ENCODE assay signal across 33 cellular contexts in the genomic region with DNA sequence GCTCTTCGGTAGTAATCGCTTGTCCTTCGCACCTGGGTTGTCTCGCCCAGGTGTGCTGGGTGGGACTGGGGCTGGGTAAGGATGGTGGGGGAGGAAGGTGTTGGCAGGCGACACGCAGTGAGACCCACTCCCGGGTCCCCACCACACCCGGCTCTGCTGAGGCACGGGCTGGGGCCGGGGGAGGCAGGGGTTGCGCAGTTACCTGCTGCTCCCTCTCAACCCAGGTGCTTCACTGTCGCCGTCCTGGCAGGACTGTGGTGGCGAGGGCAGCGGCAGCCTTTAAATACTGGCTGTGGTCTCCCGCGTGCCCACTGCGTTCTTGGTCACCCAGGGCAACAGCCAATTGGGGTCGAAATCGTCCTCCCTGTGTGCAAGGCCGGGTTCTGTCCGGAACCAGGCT. TPM values are rescaled to one million over a fixed set of nuclear protein-coding genes. Genes with fewer than 3 reads are reported as not detected.
"Had no signal": no experiment of that assay in that cellular context is flagged by ENCODE, and none has a peak within 500 bp of the region (broad histone marks: within the 10 kb centered on the region; RNA-seq: fewer than 3 reads in every experiment).

A gene with protein sequence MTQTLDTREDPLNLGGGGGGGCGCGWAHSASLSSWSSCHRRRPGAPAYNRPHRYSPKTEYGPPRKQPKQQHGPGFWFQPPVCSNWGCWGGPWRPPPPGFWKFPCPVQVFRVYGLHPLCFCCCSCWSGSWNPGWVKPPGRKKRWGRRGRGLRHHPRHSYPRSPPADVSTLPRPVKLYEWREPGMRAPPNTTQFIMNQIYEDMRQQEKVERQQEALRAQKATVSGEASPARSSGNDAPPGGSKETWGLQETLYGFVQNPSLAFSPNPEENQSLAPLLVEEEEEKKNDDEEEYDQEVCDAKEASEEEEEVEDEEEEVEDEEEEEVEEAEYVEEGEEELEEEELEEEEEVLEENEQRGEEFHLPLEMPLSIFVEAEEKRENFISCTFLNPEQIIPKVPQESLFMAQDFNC (minus strand): TSS at position 256 of the 400 bp plus-strand sequence. CDS start 434 bp downstream, outside the sequence.

- H3K4me3 ChIP-seq: adrenal gland, ascending aorta, cardiac muscle cell, coronary artery, dorsolateral prefrontal cortex, gastrocnemius medialis, pancreas, prostate gland, smooth muscle cell, tibial artery had no signal

- H3K4me1 Mint-ChIP-seq: activated CD4-positive, alpha-beta T cell treated with anti-CD3 and anti-CD28 coated beads for 36 hours; activated naive CD8-positive, alpha-beta T cell treated with anti-CD3 and anti-CD28 coated beads for 36 hours had no signal

- H3K4me2 ChIP-seq: smooth muscle cell had no signal

- H3K27me3 ChIP-seq: adrenal gland, ascending aorta, cardiac muscle cell, dorsolateral prefrontal cortex, gastrocnemius medialis, pancreas, tibial artery had no signal

- DNase-seq: activated CD4-positive, alpha-beta T cell treated with anti-CD3 and anti-CD28 coated beads for 36 hours; activated CD4-positive, CD25-positive, alpha-beta regulatory T cell; activated CD8-positive, alpha-beta T cell treated with anti-CD3 and anti-CD28 coated beads, Interleukin-2, amount 10 ng/mL, durations not matched to agents 7 days and 5 days; activated effector memory CD4-positive, alpha-beta T cell treated with Interleukin-2 at 50 U/mL for 16 hours; activated naive CD4-positive, alpha-beta T cell treated with Interleukin-2 at 50 U/mL for 16 hours; activated naive CD8-positive, alpha-beta T cell treated with anti-CD3 and anti-CD28 coated beads for 36 hours; activated T-cell treated with anti-CD3 and anti-CD28 coated beads for 4 hours; activated T-cell treated with anti-CD3 and anti-CD28 coated beads, Interleukin-2, amount 50 U/mL, for 72 hours; adrenal gland; cerebellar nuclear complex; dorsolateral prefrontal cortex; effector memory CD4-positive, alpha-beta T cell; erythroblast; gastrocnemius medialis; glutamatergic neuron; left cardiac atrium; left ventricle myocardium superior; mammary epithelial cell; retina; stimulated activated CD4-positive, alpha-beta T cell treated with anti-CD3 and anti-CD28 coated beads, Interleukin-15, amount 100 ng/mL, for 24 hours; stimulated activated CD4-positive, alpha-beta T cell treated with anti-CD3 and anti-CD28 coated beads, Interleukin-2, amount 100 ng/mL, for 24 hours; tibial artery had no signal

- H3K36me3 Mint-ChIP-seq: activated naive CD8-positive, alpha-beta T cell treated with anti-CD3 and anti-CD28 coated beads for 36 hours; brain had no signal

- H3K9me3 Mint-ChIP-seq: activated naive CD8-positive, alpha-beta T cell treated with anti-CD3 and anti-CD28 coated beads for 36 hours; activated T-cell treated with anti-CD3 and anti-CD28 coated beads, Interleukin-2, amount 50 U/mL, for 72 hours; nephron; stimulated activated naive CD8-positive, alpha-beta T cell treated with anti-CD3 and anti-CD28 coated beads, Interleukin-15, Interleukin-2, amounts not matched to agents 100 ng/mL and 50 ng/mL, for 24 hours had no signal

- H3K27ac Mint-ChIP-seq: activated CD4-positive, alpha-beta T cell treated with anti-CD3 and anti-CD28 coated beads for 36 hours; activated CD8-positive, alpha-beta T cell treated with anti-CD3 and anti-CD28 coated beads, Interleukin-2, amount 10 ng/mL, durations not matched to agents 7 days and 5 days; activated naive CD8-positive, alpha-beta T cell treated with anti-CD3 and anti-CD28 coated beads for 36 hours; activated T-cell treated with anti-CD3 and anti-CD28 coated beads, Interleukin-2, amount 50 U/mL, for 72 hours; brain; nephron; stimulated activated naive CD8-positive, alpha-beta T cell treated with anti-CD3 and anti-CD28 coated beads, Interleukin-15, Interleukin-2, amounts not matched to agents 100 ng/mL and 50 ng/mL, for 24 hours had no signal

- H3K4me3 Mint-ChIP-seq: activated CD4-positive, alpha-beta T cell treated with anti-CD3 and anti-CD28 coated beads for 36 hours; activated CD8-positive, alpha-beta T cell treated with anti-CD3 and anti-CD28 coated beads, Interleukin-2, amount 10 ng/mL, durations not matched to agents 7 days and 5 days; activated naive CD8-positive, alpha-beta T cell treated with anti-CD3 and anti-CD28 coated beads for 36 hours; activated T-cell treated with anti-CD3 and anti-CD28 coated beads, Interleukin-2, amount 50 U/mL, for 72 hours; brain; nephron; stimulated activated naive CD8-positive, alpha-beta T cell treated with anti-CD3 and anti-CD28 coated beads, Interleukin-15, Interleukin-2, amounts not matched to agents 100 ng/mL and 50 ng/mL, for 24 hours had no signal

- H3K4me1 ChIP-seq: adrenal gland, ascending aorta, gastrocnemius medialis, pancreas, prostate gland, tibial artery had no signal

- H3K9me3 ChIP-seq: adrenal gland, ascending aorta, gastrocnemius medialis, pancreas, prostate gland, tibial artery had no signal

- ATAC-seq: activated CD4-positive, alpha-beta T cell treated with anti-CD3 and anti-CD28 coated beads for 36 hours; activated CD8-positive, alpha-beta T cell treated with anti-CD3 and anti-CD28 coated beads, Interleukin-2, amount 10 ng/mL, durations not matched to agents 7 days and 5 days; activated T-cell treated with anti-CD3 and anti-CD28 coated beads, Interleukin-2, amount 50 U/mL, for 72 hours; gastrocnemius medialis; left cardiac atrium; left ventricle myocardium superior; pancreas had no signal

- H3K27ac ChIP-seq: adrenal gland, ascending aorta, cardiac muscle cell, coronary artery, dorsolateral prefrontal cortex, gastrocnemius medialis, pancreas, prostate gland, tibial artery had no signal

- H3K36me3 ChIP-seq: adrenal gland, ascending aorta, cardiac muscle cell, gastrocnemius medialis, pancreas, prostate gland, tibial artery had no signal

RNA-seq across cellular contexts. Expression of the gene that starts here (rescaled TPM):
- total RNA-seq: activated CD4-positive, alpha-beta T cell treated with anti-CD3 and anti-CD28 coated beads for 36 hours; activated CD8-positive, alpha-beta T cell treated with anti-CD3 and anti-CD28 coated beads, Interleukin-2, amount 10 ng/mL, durations not matched to agents 7 days and 5 days; activated naive CD8-positive, alpha-beta T cell treated with anti-CD3 and anti-CD28 coated beads for 36 hours; activated T-cell treated with anti-CD3 and anti-CD28 coated beads, Interleukin-2, amount 50 U/mL, for 72 hours; adrenal gland; ascending aorta; cardiac muscle cell; dorsolateral prefrontal cortex; gastrocnemius medialis; left cardiac atrium; left ventricle myocardium superior; mammary epithelial cell; mucosa of gallbladder; pancreas; smooth muscle cell; T-helper 1 cell treated with Interleukin-12 subunit alpha and Interleukin-12 subunit beta and Interleukin-4 antibody, amounts not matched to agents 30 ng/mL and 1 ng/mL, for 36 hours had no signal
- polyA plus RNA-seq: adrenal gland, cardiac muscle cell, mammary epithelial cell, pancreas, smooth muscle cell had no signal
